ENCODE assay signal across 8 cellular contexts in genomic region chr12:122860052-122860853, GRCh38. TPM values are rescaled to one million over a fixed set of nuclear protein-coding genes. Genes with fewer than 3 reads are reported as not detected.
DNase-seq lines count a peak whose midpoint lies in the region; ATAC-seq and TF ChIP-seq lines count a peak whose summit lies in the region.

No MANE protein-coding gene starts in this region.

- H4K20me1 ChIP-seq in Loucy (ENCODE audit: insufficient read depth, low read length, poor library complexity, severe bottlenecking) (no peaks in the 10 kb centered on the region), SK-N-SH (ENCODE audit: insufficient read depth) (no peaks in the 10 kb centered on the region)

- TF ChIP-seq RAD21 in SK-N-SH (IDR thresholded peaks at IDR 0.05; ENCODE audit: low read length), result peak; percentile 92

- H3K4me3 ChIP-seq in Loucy (ENCODE audit: low read length, poor library complexity, severe bottlenecking) (no peak overlapping the region), SK-N-SH (ENCODE audit: low read depth in 2 of 2, low read length in 1 of 2) (peak overlapping the region in 1 of 2 experiments; percentile 44; a peak in 1 of 4 replicates), upper lobe of left lung (no peak overlapping the region)

- no peaks in the 10 kb centered on the region for H3K9me3 Mint-ChIP-seq in activated naive CD4-positive, alpha-beta T cell treated with anti-CD3 and anti-CD28 coated beads, Interleukin-2, amount 10 ng/mL, durations not matched to agents 7 days and 5 days

- peaks cover 6% of the 10 kb centered on the region for H3K4me1 Mint-ChIP-seq in activated naive CD4-positive, alpha-beta T cell treated with anti-CD3 and anti-CD28 coated beads, Interleukin-2, amount 10 ng/mL, durations not matched to agents 7 days and 5 days

- no peak for TF ChIP-seq POLR2A in upper lobe of left lung (IDR thresholded peaks at IDR 0.05)

- H2AFZ ChIP-seq in Loucy (ENCODE audit: low read length) (no peak overlapping the region), SK-N-SH (ENCODE audit: low read depth) (no peak overlapping the region)

- H3K4me2 ChIP-seq in Loucy (ENCODE audit: low read depth, low read length, poor library complexity, severe bottlenecking), result no peak overlapping the region
- H3K4me2 ChIP-seq in SK-N-SH, result no peak overlapping the region

- CTCF ChIA-PET in SK-N-SH (lab: Yijun Ruan, JAX), result interaction anchor here (0.5 to 8.0 kb wide), 43 partner anchors 9 to 377 kb away, joined by 3 to 148 read pairs (median 4); partner anchors contain the start of genes ABCB9, MPHOSPH9, MTRFR and OGFOD2
- CTCF ChIA-PET in activated naive CD4-positive, alpha-beta T cell treated with anti-CD3 and anti-CD28 coated beads, Interleukin-2, amount 10 ng/mL, durations not matched to agents 7 days and 5 days (lab: Charles Lee), result interaction anchor here (0.5 to 5.5 kb wide), 24 partner anchors 11 to 378 kb away, joined by 3 to 106 read pairs (median 4); partner anchors contain the start of gene ABCB9

- peaks cover 24% of the 10 kb centered on the region; the same call in 1 of the 2 replicates for H3K36me3 ChIP-seq in Loucy (ENCODE audit: insufficient read depth, low read length)
- H3K36me3 ChIP-seq in SK-N-SH (replicated peaks in 1 of 2; ENCODE audit: control insufficient read depth in 1 of 2, insufficient read depth in 2 of 2, low read length in 1 of 2), result peaks cover 0 to 22% of the 10 kb centered on the region in 2 experiments
- peaks cover 0 to 75% (median 38%) of the 10 kb centered on the region in 4 donors for H3K36me3 ChIP-seq in upper lobe of left lung

- ATAC-seq in upper lobe of left lung (ENCODE audit: low FRiP score in 2 of 2) (peak; percentile 72 to 78), GM18909 (IDR thresholded peaks at IDR 0.05; ENCODE audit: poor library complexity, unreplicated experiment) (no peak)

- peak; percentile 91 for DNase-seq in GM10266 (ENCODE audit: extremely low spot score)
- DNase-seq in SK-N-SH, result peak; percentile 89
- peak; percentile 87 for DNase-seq in activated naive CD4-positive, alpha-beta T cell treated with anti-CD3 and anti-CD28 coated beads, Interleukin-2, amount 10 ng/mL, durations not matched to agents 7 days and 5 days
- DNase-seq in glomerular visceral epithelial cell (ENCODE audit: extremely low spot score), result peak; percentile 78
- DNase-seq in posterior cingulate gyrus, result peak; percentile 80 to 98 (median 91)
- peak; percentile 81 to 87 for DNase-seq in upper lobe of left lung

- no peaks in the 10 kb centered on the region for H3K9me3 ChIP-seq in Loucy (ENCODE audit: insufficient read depth, low read depth, low read length)
- no peaks in the 10 kb centered on the region for H3K9me3 ChIP-seq in SK-N-SH
- no peaks in the 10 kb centered on the region for H3K9me3 ChIP-seq in upper lobe of left lung

- H3K36me3 Mint-ChIP-seq in activated naive CD4-positive, alpha-beta T cell treated with anti-CD3 and anti-CD28 coated beads, Interleukin-2, amount 10 ng/mL, durations not matched to agents 7 days and 5 days, result peaks cover 11% of the 10 kb centered on the region

- POLR2A ChIA-PET in SK-N-SH (lab: Yijun Ruan, JAX), result interaction anchor here (0.6 kb wide), 1 partner anchor 791 kb away, joined by 4 read pairs; no protein-coding TSS in a partner anchor

- H3K27me3 Mint-ChIP-seq in activated naive CD4-positive, alpha-beta T cell treated with anti-CD3 and anti-CD28 coated beads, Interleukin-2, amount 10 ng/mL, durations not matched to agents 7 days and 5 days, result no peaks in the 10 kb centered on the region

- H3K79me2 ChIP-seq in Loucy (ENCODE audit: insufficient read depth, low read length) (no peaks in the 10 kb centered on the region), SK-N-SH (ENCODE audit: insufficient read depth) (no peaks in the 10 kb centered on the region)

- no peak overlapping the region; a peak in 1 of 4 replicates for H3K27ac ChIP-seq in SK-N-SH (ENCODE audit: low read depth in 2 of 2, low read length in 1 of 2)
- peak overlapping the region in 2 of 4 donors; percentile 55 to 82 for H3K27ac ChIP-seq in upper lobe of left lung

- TF ChIP-seq EP300 in SK-N-SH (IDR thresholded peaks at IDR 0.05; ENCODE audit: borderline replicate concordance in 1 of 2, low read depth in 1 of 2, low read length in 1 of 2) (no peak), upper lobe of left lung (IDR thresholded peaks at IDR 0.05) (no peak)

- intact Hi-C loops in posterior cingulate gyrus (cut with DNase I), result loop anchor here (5.0 to 10.0 kb wide), 3 partner anchors 65 to 375 kb away; partner anchors contain the start of genes MPHOSPH9 and MTRFR

- peak overlapping the region; percentile 76 for H3K27ac Mint-ChIP-seq in activated naive CD4-positive, alpha-beta T cell treated with anti-CD3 and anti-CD28 coated beads, Interleukin-2, amount 10 ng/mL, durations not matched to agents 7 days and 5 days

- H3K9ac ChIP-seq in Loucy (ENCODE audit: low read depth, low read length, poor library complexity, severe bottlenecking), result no peak overlapping the region
- no peak overlapping the region for H3K9ac ChIP-seq in SK-N-SH

- WGBS in SK-N-SH (ENCODE audit: low lambda C conversion rate), result 51% methylated on average over 13 of the region's 28 CpGs
- WGBS in upper lobe of left lung, 2 donors, result 62 to 64% methylated on average over 5 to 15 of the region's 28 CpGs

- no peaks in the 10 kb centered on the region for H3F3A ChIP-seq in Loucy (ENCODE audit: low read depth)
- no peaks in the 10 kb centered on the region for H3F3A ChIP-seq in SK-N-SH (replicated peaks; ENCODE audit: insufficient read depth)

- no peak overlapping the region for H3K4me3 Mint-ChIP-seq in activated naive CD4-positive, alpha-beta T cell treated with anti-CD3 and anti-CD28 coated beads, Interleukin-2, amount 10 ng/mL, durations not matched to agents 7 days and 5 days

- no peaks in the 10 kb centered on the region for H3K9me2 ChIP-seq in Loucy (replicated peaks; ENCODE audit: low read depth, low read length)
- no peaks in the 10 kb centered on the region for H3K9me2 ChIP-seq in SK-N-SH

- H3K27me3 ChIP-seq in Loucy (ENCODE audit: insufficient read depth, low read length, poor library complexity, severe bottlenecking), result no peaks in the 10 kb centered on the region
- H3K27me3 ChIP-seq in SK-N-SH (ENCODE audit: insufficient read depth), result no peaks in the 10 kb centered on the region
- H3K27me3 ChIP-seq in upper lobe of left lung, result no peaks in the 10 kb centered on the region

- peak; percentile 95 for TF ChIP-seq CTCF in GM10266 (IDR thresholded peaks at IDR 0.05; ENCODE audit: control insufficient read depth, insufficient read depth, low read depth, missing control alignments)
- TF ChIP-seq CTCF in Loucy (conservative IDR thresholded peaks at IDR 0.05; ENCODE audit: low read length), result peak; percentile 84
- peak; percentile 85 for TF ChIP-seq CTCF in SK-N-SH (IDR thresholded peaks at IDR 0.05)
- TF ChIP-seq CTCF in upper lobe of left lung (IDR thresholded peaks at IDR 0.05), result peak; percentile 94 to 97 (median 96)

- H3K4me1 ChIP-seq in Loucy (ENCODE audit: insufficient read depth, low read length, poor library complexity, severe bottlenecking) (no peaks in the 10 kb centered on the region), SK-N-SH (ENCODE audit: control insufficient read depth in 1 of 2, insufficient read depth in 2 of 2, low read depth in 1 of 2, low read length in 1 of 2) (peaks cover 0 to 22% of the 10 kb centered on the region in 2 experiments; a peak in 1 of 4 replicates), upper lobe of left lung (peaks cover 18 to 27% (median 23%) of the 10 kb centered on the region in 4 donors)

TF ChIP-seq in SK-N-SH, 30 proteins besides CTCF, POLR2A, EP300 and RAD21:
- no peak for TF ChIP-seq GATA2 (CRISPR knock-in tag; IDR thresholded peaks at IDR 0.05)
- TF ChIP-seq NFIC (IDR thresholded peaks at IDR 0.05; ENCODE audit: borderline replicate concordance), result no peak
- TF ChIP-seq SMC3 (IDR thresholded peaks at IDR 0.05; ENCODE audit: low read depth, low read length), result peak; percentile 95

RNA-seq across cellular contexts. Expression of gene HIP1R, which starts 25.0 kb away (rescaled TPM):
- 20.6 and 21.1 TPM in 2 replicates for polyA plus RNA-seq in SK-N-SH (2012; rRNA removed)
- polyA plus RNA-seq in SK-N-SH (2012; cell fraction: cytosol; rRNA removed), result 5.6 and 8.7 TPM in 2 replicates
- 122 and 128 TPM in 2 replicates for polyA plus RNA-seq in SK-N-SH (2012; cell fraction: nucleus; rRNA removed)
- total RNA-seq in upper lobe of left lung, result 100 to 1,000 TPM in 1 of 6 donors, 10 to 100 TPM in 5; 34.2 to 137 (median 46.9) TPM

RNA-seq across cellular contexts. Expression of gene VPS37B, which starts 35.7 kb away (rescaled TPM):
- 20.9 and 41.1 TPM in 2 replicates for polyA plus RNA-seq in SK-N-SH (2012; rRNA removed)
- 28.4 and 30.0 TPM in 2 replicates for polyA plus RNA-seq in SK-N-SH (2012; cell fraction: cytosol; rRNA removed)
- 28.8 and 35.8 TPM in 2 replicates for polyA plus RNA-seq in SK-N-SH (2012; cell fraction: nucleus; rRNA removed)
- total RNA-seq in upper lobe of left lung, result 10 to 100 TPM; 41.2 to 93.2 (median 64.0) TPM
